In genomic region chr10:116747325-116747724, GRCh38 we compare ENCODE assay signal across 25 cellular contexts.
"Had no signal": no experiment of that assay in that cellular context is flagged by ENCODE, and none has a peak within 500 bp of the region (broad histone marks: within the 10 kb centered on the region; RNA-seq: fewer than 3 reads in every experiment).

No MANE protein-coding gene starts in this region.

- FAIRE-seq: endometrium, islet of Langerhans had no signal

- DNase-seq: cortex of kidney; effector memory CD8-positive, alpha-beta T cell; erythroblast; esophagus squamous epithelium; foreskin melanocyte; glutamatergic neuron; heart right ventricle; hippocampal formation; left cardiac atrium; left lung; mesendoderm; midbrain; naive thymus-derived CD4-positive, alpha-beta T cell; occipital lobe; stimulated activated CD4-positive, alpha-beta T cell treated with anti-CD3 and anti-CD28 coated beads, Interleukin-2, amount 100 ng/mL, for 24 hours; stimulated activated CD4-positive, alpha-beta T cell treated with anti-CD3 and anti-CD28 coated beads, Interleukin-4, amount 100 ng/mL, for 24 hours; stimulated activated naive CD4-positive, alpha-beta T cell treated with Interleukin-2 at 50 U/mL for 16 hours; stomach had no signal

- H3K27ac ChIP-seq: esophagus squamous epithelium, heart right ventricle, left lung, parathyroid adenoma, stomach, vagina had no signal

- H3K27me3 ChIP-seq: thyroid gland, vagina had no signal

- H3K9me3 ChIP-seq: esophagus squamous epithelium, heart right ventricle, left lung, stomach, thyroid gland, vagina had no signal

- H3K9ac ChIP-seq: parathyroid adenoma had no signal

- H3K4me3 ChIP-seq: esophagus squamous epithelium, heart right ventricle, left lung, stomach, thyroid gland, vagina had no signal

- ATAC-seq: effector memory CD8-positive, alpha-beta T cell; naive thymus-derived CD4-positive, alpha-beta T cell; sciatic nerve; stimulated activated effector memory CD8-positive, alpha-beta T cell treated with anti-CD3 and anti-CD28 coated beads, Interleukin-12 subunit alpha, Interleukin-12 subunit beta, amount 100 ng/mL, for 72 hours had no signal

- H2AFZ ChIP-seq: parathyroid adenoma had no signal

- H3K36me3 ChIP-seq: esophagus squamous epithelium, heart right ventricle, left lung, stomach, thyroid gland, vagina had no signal
